9 cellular contexts compared by ENCODE assay signal in the genomic region with DNA sequence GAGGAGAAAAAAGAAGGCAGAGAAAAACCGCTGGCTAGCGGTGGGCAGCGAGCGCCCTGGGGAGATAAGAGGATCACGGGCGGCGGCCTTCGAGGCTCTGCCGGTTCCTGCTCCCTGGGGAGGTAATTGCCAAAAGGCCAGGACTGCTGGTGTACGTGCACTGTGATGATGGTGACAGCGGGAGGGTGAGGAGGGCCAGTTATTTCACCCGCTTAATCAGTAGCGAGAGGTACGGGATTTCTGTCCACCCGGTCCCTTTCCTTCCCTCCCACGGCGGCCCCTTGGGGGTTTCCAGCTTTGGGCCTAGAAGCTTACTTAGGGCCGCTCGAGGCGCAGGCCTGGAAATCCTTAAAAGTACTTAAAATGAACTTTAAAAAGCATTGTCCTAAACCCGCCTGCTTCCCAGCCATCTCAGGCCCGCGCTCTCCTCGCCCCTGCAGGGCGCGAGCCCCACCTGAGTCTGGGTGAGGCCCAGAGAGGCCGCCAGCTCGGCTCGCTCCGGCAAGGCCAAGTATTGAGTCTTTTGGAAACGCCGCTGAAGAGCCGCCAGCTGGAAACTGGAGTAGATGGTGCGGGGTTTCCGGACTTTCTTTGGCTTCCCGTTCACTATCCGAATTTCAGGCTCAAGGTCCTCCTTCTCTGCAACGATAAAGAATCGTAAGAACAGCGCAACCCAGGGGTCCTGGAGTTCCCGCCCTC. TPM values are rescaled to one million over a fixed set of nuclear protein-coding genes. Genes with fewer than 3 reads are reported as not detected.
DNase-seq lines count a peak whose midpoint lies in the region; ATAC-seq and TF ChIP-seq lines count a peak whose summit lies in the region.
"Had no signal": no experiment of that assay in that cellular context is flagged by ENCODE, and none has a peak within 500 bp of the region (broad histone marks: within the 10 kb centered on the region; RNA-seq: fewer than 3 reads in every experiment).

No MANE protein-coding gene starts in this region.

- peak overlapping the region; percentile 18 for H3K27ac Mint-ChIP-seq in activated CD4-positive, alpha-beta memory T cell treated with anti-CD3 and anti-CD28 coated beads, Interleukin-2, amount 10 ng/mL, durations not matched to agents 7 days and 5 days
- H3K27ac Mint-ChIP-seq in immature natural killer cell: peak overlapping the region in 3 of 6 donors; percentile 70 to 88 (median 85)

- peaks cover 79% of the 10 kb centered on the region for H3K27me3 Mint-ChIP-seq in activated CD4-positive, alpha-beta memory T cell treated with anti-CD3 and anti-CD28 coated beads, Interleukin-2, amount 10 ng/mL, durations not matched to agents 7 days and 5 days
- H3K27me3 Mint-ChIP-seq in immature natural killer cell (ENCODE audit: low read depth in 3 of 3): peaks cover 38 to 84% (median 70%) of the 10 kb centered on the region in 3 donors

- peaks cover 62% of the 10 kb centered on the region for H3K4me1 Mint-ChIP-seq in activated CD4-positive, alpha-beta memory T cell treated with anti-CD3 and anti-CD28 coated beads, Interleukin-2, amount 10 ng/mL, durations not matched to agents 7 days and 5 days
- peaks cover 48 to 74% of the 10 kb centered on the region in 2 donors for H3K4me1 Mint-ChIP-seq in immature natural killer cell

- H3K36me3 ChIP-seq in GM06990 (ENCODE audit: control insufficient read depth, insufficient read depth, low read length): no peaks in the 10 kb centered on the region

- no peaks in the 10 kb centered on the region for H3K9me3 Mint-ChIP-seq in activated CD4-positive, alpha-beta memory T cell treated with anti-CD3 and anti-CD28 coated beads, Interleukin-2, amount 10 ng/mL, durations not matched to agents 7 days and 5 days
- peaks cover 0 to 4% (median 0%) of the 10 kb centered on the region in 6 donors for H3K9me3 Mint-ChIP-seq in immature natural killer cell

- H3K4me3 ChIP-seq in AG10803 (ENCODE audit: low read length): peak overlapping the region; percentile 84
- peak overlapping the region; percentile 69 for H3K4me3 ChIP-seq in GM06990 (replicated peaks; ENCODE audit: low read depth, low read length)

- POLR2A ChIA-PET in activated CD4-positive, alpha-beta memory T cell treated with anti-CD3 and anti-CD28 coated beads, Interleukin-2, amount 10 ng/mL, durations not matched to agents 7 days and 5 days (lab: Charles Lee): interaction anchor here (1.0 to 3.8 kb wide), 4 partner anchors 9 to 101 kb away, joined by 3 to 17 read pairs (median 8); a partner anchor contains a TSS

- no peak for ATAC-seq in HG03108 (IDR thresholded peaks at IDR 0.05; ENCODE audit: unreplicated experiment)

- H3K36me3 Mint-ChIP-seq in activated CD4-positive, alpha-beta memory T cell treated with anti-CD3 and anti-CD28 coated beads, Interleukin-2, amount 10 ng/mL, durations not matched to agents 7 days and 5 days (ENCODE audit: low read depth): peaks cover 11% of the 10 kb centered on the region
- H3K36me3 Mint-ChIP-seq in immature natural killer cell: peaks cover 0 to 5% (median 0%) of the 10 kb centered on the region in 3 donors

- peak overlapping the region; percentile 73 for H3K4me3 Mint-ChIP-seq in activated CD4-positive, alpha-beta memory T cell treated with anti-CD3 and anti-CD28 coated beads, Interleukin-2, amount 10 ng/mL, durations not matched to agents 7 days and 5 days
- peak overlapping the region; percentile 77 to 93 (median 88) for H3K4me3 Mint-ChIP-seq in immature natural killer cell

- no peaks in the 10 kb centered on the region; the same call in none of the 2 replicates for H3K27me3 ChIP-seq in GM06990 (replicated peaks; ENCODE audit: control insufficient read depth, insufficient read depth, low read length)

- TF ChIP-seq CTCF in AG10803 (conservative IDR thresholded peaks at IDR 0.05; ENCODE audit: low read length): no peak
- TF ChIP-seq CTCF in GM06990 (IDR thresholded peaks at IDR 0.05; ENCODE audit: insufficient read depth, low read length, poor library complexity, severe bottlenecking): no peak

- CTCF ChIA-PET in activated CD4-positive, alpha-beta memory T cell treated with anti-CD3 and anti-CD28 coated beads, Interleukin-2, amount 10 ng/mL, durations not matched to agents 7 days and 5 days (lab: Charles Lee): interaction anchor here (1.0 to 5.3 kb wide), 3 partner anchors 15 to 412 kb away, joined by 3 to 39 read pairs (median 3); a partner anchor contains a TSS

- no peak for DNase-seq in AG10803 (ENCODE audit: low read depth)
- DNase-seq in GM06990 (ENCODE audit: extremely low read depth, insufficient read length): no peak
- DNase-seq in activated CD4-positive, alpha-beta memory T cell treated with anti-CD3 and anti-CD28 coated beads, Interleukin-2, amount 10 ng/mL, durations not matched to agents 7 days and 5 days: no peak
- DNase-seq in immature natural killer cell: no peak
- no peak for DNase-seq in kidney glomerular epithelial cell (lab: John Stamatoyannopoulos, UW)
- no peak for DNase-seq in inferior parietal cortex (ENCODE audit: extremely low spot score)
- no peak for DNase-seq in cortex of kidney (lab: John Stamatoyannopoulos, UW)
- DNase-seq: NCI-H1048 had no signal

RNA-seq across cellular contexts. Expression of a gene that starts 1.5 kb away (rescaled TPM):
- not detected for total RNA-seq in activated CD4-positive, alpha-beta memory T cell treated with anti-CD3 and anti-CD28 coated beads, Interleukin-2, amount 10 ng/mL, durations not matched to agents 7 days and 5 days
- under 1 TPM in 2 of 3 donors, not detected in 1; 0.10 to 0.37 TPM for polyA plus RNA-seq in immature natural killer cell

RNA-seq across cellular contexts. Expression of a gene that starts 15.8 kb away (rescaled TPM):
- total RNA-seq in activated CD4-positive, alpha-beta memory T cell treated with anti-CD3 and anti-CD28 coated beads, Interleukin-2, amount 10 ng/mL, durations not matched to agents 7 days and 5 days: under 1 TPM in 1 of 2 experiments, not detected in 1; 0.18 TPM
- polyA plus RNA-seq in immature natural killer cell: not detected
